Comparison of ENCODE assay signal across 8 cellular contexts in genomic region chr7:76069238-76069638, GRCh38. TPM values are rescaled to one million over a fixed set of nuclear protein-coding genes. Genes with fewer than 3 reads are reported as not detected.
A peak's percentile ranks its signal among the peaks of the same experiment; 100 is the strongest.
DNase-seq lines count a peak whose midpoint lies in the region; ATAC-seq and TF ChIP-seq lines count a peak whose summit lies in the region.

No MANE protein-coding gene starts in this region.

- H3K4me3 ChIP-seq in astrocyte of the cerebellum (ENCODE audit: low read depth, low read length), result no peak overlapping the region
- H3K4me3 ChIP-seq in upper lobe of right lung, result no peak overlapping the region

- ATAC-seq in upper lobe of right lung (peak; percentile 90), HG02938 (IDR thresholded peaks at IDR 0.05; ENCODE audit: unreplicated experiment) (no peak)
- ATAC-seq in activated T-helper 17 cell treated with anti-CD3 and anti-CD28 coated beads, Interleukin-2, amount 50 U/mL, for 72 hours (replicated peaks), result no peak

- no peaks in the 10 kb centered on the region for H3K27me3 ChIP-seq in upper lobe of right lung

- peak; percentile 94 for DNase-seq in DMS 273 (lab: John Stamatoyannopoulos, UW; ENCODE audit: unreplicated experiment)
- DNase-seq in MV-4-11 (lab: John Stamatoyannopoulos, UW), result peak; percentile 74
- peak; percentile 80 for DNase-seq in astrocyte of the cerebellum (ENCODE audit: low read depth)
- DNase-seq in iris pigment epithelial cell (ENCODE audit: low read depth), result peak; percentile 95
- DNase-seq in upper lobe of right lung, result peak; percentile 82
- no peak for DNase-seq in activated T-helper 1 cell treated with anti-CD3 and anti-CD28 coated beads, Interleukin-12 subunit alpha, Interleukin-12 subunit beta, Interleukin-2, Interleukin-4 antibody, amounts not matched to agents 30 ng/mL and 10 ng/mL and 1 ng/mL, durations not matched to agents 14 hours and 24 hours and 36 hours (ENCODE audit: low spot score)

- no peak overlapping the region for H3K27ac ChIP-seq in upper lobe of right lung

- intact Hi-C loops in upper lobe of right lung (cut with DNase I), result no loop called here
- intact Hi-C loops in activated T-helper 1 cell treated with anti-CD3 and anti-CD28 coated beads, Interleukin-12 subunit alpha, Interleukin-12 subunit beta, Interleukin-2, Interleukin-4 antibody, amounts not matched to agents 30 ng/mL and 10 ng/mL and 1 ng/mL, durations not matched to agents 14 hours and 24 hours and 36 hours (cut with micrococcal nuclease), result no loop called here

- peaks cover 28% of the 10 kb centered on the region for H3K36me3 Mint-ChIP-seq in activated T-helper 17 cell treated with anti-CD3 and anti-CD28 coated beads, Interleukin-2, amount 50 U/mL, for 72 hours (ENCODE audit: low read depth)
- H3K36me3 Mint-ChIP-seq in activated T-helper 1 cell treated with anti-CD3 and anti-CD28 coated beads, Interleukin-12 subunit alpha, Interleukin-12 subunit beta, Interleukin-2, Interleukin-4 antibody, amounts not matched to agents 30 ng/mL and 10 ng/mL and 1 ng/mL, durations not matched to agents 14 hours and 24 hours and 36 hours (ENCODE audit: low read depth), result peaks cover 18% of the 10 kb centered on the region

- TF ChIP-seq CTCF in astrocyte of the cerebellum (IDR thresholded peaks at IDR 0.05; ENCODE audit: low read depth, low read length, missing control alignments) (peak; percentile 37), upper lobe of right lung (IDR thresholded peaks at IDR 0.05) (peak; percentile 24)

- H3K9me3 Mint-ChIP-seq in activated T-helper 17 cell treated with anti-CD3 and anti-CD28 coated beads, Interleukin-2, amount 50 U/mL, for 72 hours, result no peaks in the 10 kb centered on the region
- no peaks in the 10 kb centered on the region for H3K9me3 Mint-ChIP-seq in activated T-helper 1 cell treated with anti-CD3 and anti-CD28 coated beads, Interleukin-12 subunit alpha, Interleukin-12 subunit beta, Interleukin-2, Interleukin-4 antibody, amounts not matched to agents 30 ng/mL and 10 ng/mL and 1 ng/mL, durations not matched to agents 14 hours and 24 hours and 36 hours

- H3K27me3 Mint-ChIP-seq in activated T-helper 17 cell treated with anti-CD3 and anti-CD28 coated beads, Interleukin-2, amount 50 U/mL, for 72 hours, result no peaks in the 10 kb centered on the region
- H3K27me3 Mint-ChIP-seq in activated T-helper 1 cell treated with anti-CD3 and anti-CD28 coated beads, Interleukin-12 subunit alpha, Interleukin-12 subunit beta, Interleukin-2, Interleukin-4 antibody, amounts not matched to agents 30 ng/mL and 10 ng/mL and 1 ng/mL, durations not matched to agents 14 hours and 24 hours and 36 hours (ENCODE audit: insufficient read depth), result no peaks in the 10 kb centered on the region

- in situ Hi-C loops in astrocyte of the cerebellum (cut with HindIII; ENCODE audit: low sequenced_read_pairs), result no loop called here

- peaks cover 33% of the 10 kb centered on the region for H3K36me3 ChIP-seq in upper lobe of right lung

- H3K27ac Mint-ChIP-seq in activated T-helper 17 cell treated with anti-CD3 and anti-CD28 coated beads, Interleukin-2, amount 50 U/mL, for 72 hours, result no peak overlapping the region
- H3K27ac Mint-ChIP-seq in activated T-helper 1 cell treated with anti-CD3 and anti-CD28 coated beads, Interleukin-12 subunit alpha, Interleukin-12 subunit beta, Interleukin-2, Interleukin-4 antibody, amounts not matched to agents 30 ng/mL and 10 ng/mL and 1 ng/mL, durations not matched to agents 14 hours and 24 hours and 36 hours, result no peak overlapping the region

- peaks cover 7% of the 10 kb centered on the region for H3K4me1 ChIP-seq in upper lobe of right lung

- peaks cover 4% of the 10 kb centered on the region for H3K4me1 Mint-ChIP-seq in activated T-helper 17 cell treated with anti-CD3 and anti-CD28 coated beads, Interleukin-2, amount 50 U/mL, for 72 hours
- H3K4me1 Mint-ChIP-seq in activated T-helper 1 cell treated with anti-CD3 and anti-CD28 coated beads, Interleukin-12 subunit alpha, Interleukin-12 subunit beta, Interleukin-2, Interleukin-4 antibody, amounts not matched to agents 30 ng/mL and 10 ng/mL and 1 ng/mL, durations not matched to agents 14 hours and 24 hours and 36 hours (ENCODE audit: low read depth), result no peaks in the 10 kb centered on the region

- H3K4me3 Mint-ChIP-seq in activated T-helper 17 cell treated with anti-CD3 and anti-CD28 coated beads, Interleukin-2, amount 50 U/mL, for 72 hours, result no peak overlapping the region
- no peak overlapping the region for H3K4me3 Mint-ChIP-seq in activated T-helper 1 cell treated with anti-CD3 and anti-CD28 coated beads, Interleukin-12 subunit alpha, Interleukin-12 subunit beta, Interleukin-2, Interleukin-4 antibody, amounts not matched to agents 30 ng/mL and 10 ng/mL and 1 ng/mL, durations not matched to agents 14 hours and 24 hours and 36 hours

- no peaks in the 10 kb centered on the region for H3K9me3 ChIP-seq in upper lobe of right lung

RNA-seq across cellular contexts. Expression of gene MDH2, which starts 21.3 kb away (rescaled TPM):
- total RNA-seq in upper lobe of right lung, result 106 TPM
- 100 to 1,000 TPM; 155 to 231 TPM for total RNA-seq in activated T-helper 17 cell treated with anti-CD3 and anti-CD28 coated beads, Interleukin-2, amount 50 U/mL, for 72 hours
- total RNA-seq in activated T-helper 1 cell treated with anti-CD3 and anti-CD28 coated beads, Interleukin-12 subunit alpha, Interleukin-12 subunit beta, Interleukin-2, Interleukin-4 antibody, amounts not matched to agents 30 ng/mL and 10 ng/mL and 1 ng/mL, durations not matched to agents 14 hours and 24 hours and 36 hours, result 249 and 292 TPM in 2 replicates

RNA-seq across cellular contexts. Expression of gene STYXL1, which starts 21.4 kb away (rescaled TPM):
- total RNA-seq in upper lobe of right lung, result 20.9 TPM
- 10 to 100 TPM; 31.0 to 31.1 TPM for total RNA-seq in activated T-helper 17 cell treated with anti-CD3 and anti-CD28 coated beads, Interleukin-2, amount 50 U/mL, for 72 hours
- total RNA-seq in activated T-helper 1 cell treated with anti-CD3 and anti-CD28 coated beads, Interleukin-12 subunit alpha, Interleukin-12 subunit beta, Interleukin-2, Interleukin-4 antibody, amounts not matched to agents 30 ng/mL and 10 ng/mL and 1 ng/mL, durations not matched to agents 14 hours and 24 hours and 36 hours, result 35.3 and 38.7 TPM in 2 replicates
